In genomic region chr10:13717936-13718772, GRCh38 we compare ENCODE assay signal across 8 cellular contexts.
DNase-seq lines count a peak whose midpoint lies in the region; ATAC-seq and TF ChIP-seq lines count a peak whose summit lies in the region.

No MANE protein-coding gene starts in this region.

- H3K27me3 ChIP-seq in GM06990 (replicated peaks; ENCODE audit: control insufficient read depth, insufficient read depth, low read length) (no peaks in the 10 kb centered on the region), kidney epithelial cell (ENCODE audit: control insufficient read depth, insufficient read depth, low read length) (no peaks in the 10 kb centered on the region)

- no peak for TF ChIP-seq CTCF in GM06990 (IDR thresholded peaks at IDR 0.05; ENCODE audit: insufficient read depth, low read length, poor library complexity, severe bottlenecking)
- no peak for TF ChIP-seq CTCF in kidney epithelial cell (IDR thresholded peaks at IDR 0.05; ENCODE audit: insufficient read depth, low read length, poor library complexity, severe bottlenecking)

- H3K27me3 Mint-ChIP-seq in IgD-negative memory B cell = peaks cover 3% of the 10 kb centered on the region

- H3K9me3 Mint-ChIP-seq in IgD-negative memory B cell = peaks cover 0 to 6% (median 2%) of the 10 kb centered on the region in 3 donors

- in situ Hi-C loops in T47D (cut with HindIII; ENCODE audit: low pct_unique_long_range_greater_than_20kb, low sequenced_read_pairs) = no loop called here

- no peak for ATAC-seq in HG03025 (IDR thresholded peaks at IDR 0.05; ENCODE audit: low FRiP score, unreplicated experiment)
- ATAC-seq in GM21786 (IDR thresholded peaks at IDR 0.05; ENCODE audit: unreplicated experiment) = no peak

- H3K27ac Mint-ChIP-seq in IgD-negative memory B cell = no peak overlapping the region

- H3K4me3 ChIP-seq in GM06990 (replicated peaks; ENCODE audit: low read depth, low read length) (peak overlapping the region; percentile 25; the same call in 1 of the 2 replicates), kidney epithelial cell (ENCODE audit: low read depth, low read length) (peak overlapping the region; percentile 3)

- DNase-seq in GM06990 (ENCODE audit: extremely low read depth, insufficient read length) = peak; percentile 57
- DNase-seq in T1000 (lab: John Stamatoyannopoulos, UW) = peak; percentile 52
- peak; percentile 42 to 90 for DNase-seq in T47D (ENCODE audit: low read depth in 1 of 2, low spot score in 1 of 2)
- peak; percentile 91 for DNase-seq in kidney epithelial cell (ENCODE audit: low read depth)
- peak; percentile 38 for DNase-seq in stimulated activated CD4-positive, alpha-beta T cell treated with anti-CD3 and anti-CD28 coated beads, Interleukin-1b, Interleukin-23, amount 100 ng/mL, for 48 hours

- peaks cover 8 to 12% (median 10%) of the 10 kb centered on the region in 3 donors for H3K4me1 Mint-ChIP-seq in IgD-negative memory B cell

- no peaks in the 10 kb centered on the region; the same call in none of the 2 replicates for H3K36me3 ChIP-seq in GM06990 (ENCODE audit: control insufficient read depth, insufficient read depth, low read length)
- H3K36me3 ChIP-seq in kidney epithelial cell (ENCODE audit: control insufficient read depth, insufficient read depth, low read length) = no peaks in the 10 kb centered on the region

- no peaks in the 10 kb centered on the region for H3K36me3 Mint-ChIP-seq in IgD-negative memory B cell

- peak overlapping the region; percentile 22 to 86 (median 70) for H3K4me3 Mint-ChIP-seq in IgD-negative memory B cell

Comparison
In these comparisons a context has a peak if more than half of its experiments do, and no peak if none do; other contexts are left out.
1. DNase-seq: peak in every context shown above with its lines; median percentile 91 in kidney epithelial cell; 66 in T47D; 57 in GM06990; 52 in T1000; 38 in stimulated activated CD4-positive, alpha-beta T cell treated with anti-CD3 and anti-CD28 coated beads, Interleukin-1b, Interleukin-23, amount 100 ng/mL, for 48 hours.